1 cellular context compared by ENCODE assay signal in the genomic region with DNA sequence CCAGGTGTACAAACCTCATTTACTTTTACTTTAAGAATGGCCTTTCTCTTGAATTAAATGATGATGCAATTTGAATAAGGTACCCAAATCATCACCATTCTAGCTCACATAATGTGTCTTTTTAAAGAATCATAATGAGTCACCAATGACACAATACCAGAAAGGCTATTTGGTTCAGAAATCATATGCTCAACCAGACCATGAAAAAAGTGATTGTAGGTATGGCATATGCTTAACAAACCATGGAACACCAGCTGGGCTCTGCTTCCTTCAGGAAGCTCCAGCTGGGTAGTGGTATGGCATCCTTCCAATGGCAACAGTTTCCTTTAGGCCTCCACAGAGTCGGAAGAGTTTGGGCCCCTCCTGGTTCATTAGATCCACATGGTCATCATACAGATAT.
TF ChIP-seq lines count a peak whose summit lies in the region.

No MANE protein-coding gene starts in this region.

TF ChIP-seq in HepG2, 621 proteins besides CTCF, POLR2A, EP300 and RAD21 (continued from another document):
- TF ChIP-seq, protein P1, sequence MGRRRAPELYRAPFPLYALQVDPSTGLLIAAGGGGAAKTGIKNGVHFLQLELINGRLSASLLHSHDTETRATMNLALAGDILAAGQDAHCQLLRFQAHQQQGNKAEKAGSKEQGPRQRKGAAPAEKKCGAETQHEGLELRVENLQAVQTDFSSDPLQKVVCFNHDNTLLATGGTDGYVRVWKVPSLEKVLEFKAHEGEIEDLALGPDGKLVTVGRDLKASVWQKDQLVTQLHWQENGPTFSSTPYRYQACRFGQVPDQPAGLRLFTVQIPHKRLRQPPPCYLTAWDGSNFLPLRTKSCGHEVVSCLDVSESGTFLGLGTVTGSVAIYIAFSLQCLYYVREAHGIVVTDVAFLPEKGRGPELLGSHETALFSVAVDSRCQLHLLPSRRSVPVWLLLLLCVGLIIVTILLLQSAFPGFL (CRISPR knock-in tag; IDR thresholded peaks at IDR 0.05) = no peak
- TF ChIP-seq NR1H2 (CRISPR knock-in tag; IDR thresholded peaks at IDR 0.05; ENCODE audit: borderline replicate concordance, low read depth) = no peak
- no peak for TF ChIP-seq SMAD3 (CRISPR knock-in tag; IDR thresholded peaks at IDR 0.05)
- peak; percentile 45; the same call in 1 of the 2 replicates for TF ChIP-seq ATF7 (IDR thresholded peaks at IDR 0.05)
- TF ChIP-seq ATF7 (CRISPR knock-in tag; IDR thresholded peaks at IDR 0.05) = no peak
- TF ChIP-seq MTF2 (CRISPR knock-in tag; IDR thresholded peaks at IDR 0.05; ENCODE audit: borderline replicate concordance) = no peak
- no peak for TF ChIP-seq ZMYM2 (CRISPR knock-in tag; IDR thresholded peaks at IDR 0.05)
